In the genomic region with DNA sequence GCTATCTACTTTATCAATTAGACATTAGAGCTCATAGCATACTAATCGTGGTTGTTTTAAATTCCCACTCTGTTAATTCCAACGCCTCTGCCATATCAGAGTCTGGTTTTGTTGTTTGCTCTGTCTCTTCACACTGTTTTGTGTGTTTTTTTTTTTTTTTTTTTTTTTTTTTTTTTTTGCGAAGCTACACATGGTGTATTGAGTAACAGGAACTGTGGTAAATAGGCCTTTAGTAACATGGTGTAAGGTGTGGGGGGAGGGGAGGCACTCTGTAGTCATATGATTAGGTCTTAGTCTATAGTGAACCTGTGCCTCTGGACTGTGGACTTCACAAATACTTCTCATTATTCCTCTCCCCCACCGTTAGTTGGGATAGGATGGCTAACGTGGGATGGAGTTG, we compare ENCODE assay signal across 24 cellular contexts.
"Had no signal": no experiment of that assay in that cellular context is flagged by ENCODE, and none has a peak within 500 bp of the region (broad histone marks: within the 10 kb centered on the region; RNA-seq: fewer than 3 reads in every experiment).

No MANE protein-coding gene starts in this region.

- H3K27ac Mint-ChIP-seq: activated naive CD4-positive, alpha-beta T cell treated with anti-CD3 and anti-CD28 coated beads, Interleukin-2, amount 10 ng/mL, durations not matched to agents 7 days and 5 days; activated naive CD8-positive, alpha-beta T cell treated with anti-CD3 and anti-CD28 coated beads, Interleukin-2, amount 10 ng/mL, durations not matched to agents 7 days and 5 days; activated T-cell treated with anti-CD3 and anti-CD28 coated beads, Interleukin-2, amount 50 U/mL, for 24 hours; natural killer cell treated with Interleukin-12 subunit alpha and Interleukin-12 subunit beta and Interleukin-15 and Interleukin-18, amount 100 ng/mL, for 72 hours had no signal

- H3K27me3 Mint-ChIP-seq: activated naive CD8-positive, alpha-beta T cell treated with anti-CD3 and anti-CD28 coated beads, Interleukin-2, amount 10 ng/mL, durations not matched to agents 7 days and 5 days; activated T-cell treated with anti-CD3 and anti-CD28 coated beads, Interleukin-2, amount 50 U/mL, for 24 hours; natural killer cell treated with Interleukin-12 subunit alpha and Interleukin-12 subunit beta and Interleukin-15 and Interleukin-18, amount 100 ng/mL, for 72 hours had no signal

- DNase-seq: activated CD4-positive, alpha-beta T cell treated with anti-CD3 and anti-CD28 coated beads for 48 hours; activated CD4-positive, alpha-beta T cell treated with anti-CD3 and anti-CD28 coated beads, Interleukin-2, amount 50 U/mL, for 48 hours; activated CD8-positive, alpha-beta memory T cell treated with anti-CD3 and anti-CD28 coated beads for 24 hours; activated CD8-positive, alpha-beta memory T cell treated with anti-CD3 and anti-CD28 coated beads, Interleukin-2, amount 50 U/mL, for 4 hours; activated gamma-delta T cell; activated naive CD4-positive, alpha-beta T cell treated with anti-CD3 and anti-CD28 coated beads, Interleukin-2, amount 10 ng/mL, durations not matched to agents 7 days and 5 days; activated naive CD8-positive, alpha-beta T cell treated with anti-CD3 and anti-CD28 coated beads, Interleukin-2, amount 10 ng/mL, durations not matched to agents 7 days and 5 days; activated T-cell treated with anti-CD3 and anti-CD28 coated beads, Interleukin-2, amount 50 U/mL, for 24 hours; amniotic stem cell; brain microvascular endothelial cell; foreskin melanocyte; heart right ventricle; left lung; lower lobe of right lung; mucosa of descending colon; right cardiac atrium; stimulated activated CD4-positive, alpha-beta T cell treated with anti-CD3 and anti-CD28 coated beads, Interleukin-2, amount 100 ng/mL, for 48 hours; stimulated activated naive CD4-positive, alpha-beta T cell treated with Interleukin-2 at 50 U/mL for 16 hours; T-helper 9 cell; transverse colon; WERI-Rb-1 had no signal

- H3K4me3 ChIP-seq: heart right ventricle, left lung, lower lobe of right lung, mucosa of descending colon, transverse colon had no signal

- H3K9me3 Mint-ChIP-seq: activated naive CD4-positive, alpha-beta T cell treated with anti-CD3 and anti-CD28 coated beads, Interleukin-2, amount 10 ng/mL, durations not matched to agents 7 days and 5 days; activated T-cell treated with anti-CD3 and anti-CD28 coated beads, Interleukin-2, amount 50 U/mL, for 24 hours had no signal

- H3K36me3 Mint-ChIP-seq: activated naive CD4-positive, alpha-beta T cell treated with anti-CD3 and anti-CD28 coated beads, Interleukin-2, amount 10 ng/mL, durations not matched to agents 7 days and 5 days; activated naive CD8-positive, alpha-beta T cell treated with anti-CD3 and anti-CD28 coated beads, Interleukin-2, amount 10 ng/mL, durations not matched to agents 7 days and 5 days; natural killer cell treated with Interleukin-12 subunit alpha and Interleukin-12 subunit beta and Interleukin-15 and Interleukin-18, amount 100 ng/mL, for 72 hours had no signal

- H3K4me3 Mint-ChIP-seq: activated naive CD4-positive, alpha-beta T cell treated with anti-CD3 and anti-CD28 coated beads, Interleukin-2, amount 10 ng/mL, durations not matched to agents 7 days and 5 days; activated naive CD8-positive, alpha-beta T cell treated with anti-CD3 and anti-CD28 coated beads, Interleukin-2, amount 10 ng/mL, durations not matched to agents 7 days and 5 days; activated T-cell treated with anti-CD3 and anti-CD28 coated beads, Interleukin-2, amount 50 U/mL, for 24 hours; natural killer cell treated with Interleukin-12 subunit alpha and Interleukin-12 subunit beta and Interleukin-15 and Interleukin-18, amount 100 ng/mL, for 72 hours had no signal

- ATAC-seq: activated CD4-positive, CD25-positive, alpha-beta regulatory T cell treated with anti-CD3 and anti-CD28 coated beads, Interleukin-2, amount 50 U/mL, for 24 hours; esophagus mucosa; heart right ventricle; left lung; lower lobe of right lung; mucosa of descending colon; natural killer cell treated with Interleukin-12 subunit alpha and Interleukin-12 subunit beta and Interleukin-15 and Interleukin-18, amount 100 ng/mL, for 72 hours; right cardiac atrium had no signal

- H3K4me1 Mint-ChIP-seq: activated naive CD4-positive, alpha-beta T cell treated with anti-CD3 and anti-CD28 coated beads, Interleukin-2, amount 10 ng/mL, durations not matched to agents 7 days and 5 days; activated naive CD8-positive, alpha-beta T cell treated with anti-CD3 and anti-CD28 coated beads, Interleukin-2, amount 10 ng/mL, durations not matched to agents 7 days and 5 days had no signal
